In the genomic region with DNA sequence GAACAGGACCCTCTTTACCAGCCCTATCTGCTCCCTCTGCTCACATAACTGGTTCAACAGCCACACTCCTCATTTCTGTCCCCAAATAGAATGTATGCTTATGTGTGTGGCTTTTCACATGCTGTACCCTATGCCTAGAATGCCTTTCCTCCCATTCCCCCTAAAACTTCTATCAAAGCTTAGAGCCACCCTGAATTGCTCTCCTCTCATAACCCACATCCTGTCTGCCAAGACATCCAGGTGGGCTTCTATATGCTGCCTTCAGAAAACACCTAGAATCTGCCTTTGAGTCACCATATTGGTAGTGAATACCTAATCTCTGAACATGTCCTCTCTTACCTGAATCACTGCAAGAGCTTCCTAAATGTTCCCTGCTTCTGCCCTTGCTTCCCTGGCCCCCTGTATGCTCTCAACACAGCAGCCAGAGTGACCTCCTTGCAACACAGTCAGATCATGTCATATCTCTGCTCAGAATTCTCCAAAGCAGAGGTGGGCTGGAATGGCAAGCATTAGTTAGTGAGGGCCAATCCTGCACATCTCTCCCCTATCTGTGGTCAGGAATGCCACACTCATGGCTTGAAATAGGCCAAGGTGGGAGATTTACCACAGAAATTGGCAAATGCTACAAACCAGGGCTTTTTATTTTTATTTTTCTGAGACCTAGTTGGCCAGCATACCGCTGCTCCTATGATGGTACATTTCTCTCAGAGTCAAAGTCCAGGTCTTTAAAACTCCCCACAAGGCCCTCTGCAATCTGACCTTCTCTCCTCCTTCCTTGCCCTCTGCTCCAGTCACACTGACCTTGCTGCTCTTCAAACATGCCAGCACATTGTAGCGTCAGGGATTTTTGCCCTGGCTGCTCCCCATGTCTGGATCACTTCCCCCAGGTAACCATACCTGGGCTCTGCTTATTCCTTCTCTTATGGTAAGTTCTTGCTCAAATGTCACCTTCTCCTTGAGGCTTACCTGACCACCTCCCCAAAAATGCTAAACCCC, we compare ENCODE assay signal across 1 cellular context.
TF ChIP-seq lines count a peak whose summit lies in the region.

No MANE protein-coding gene starts in this region.

TF ChIP-seq in liver, 16 proteins besides CTCF, POLR2A, EP300 and RAD21:
- TF ChIP-seq FOXA2 (IDR thresholded peaks at IDR 0.05) (no peak), RXRA (IDR thresholded peaks at IDR 0.05) (peak; percentile 75 to 82), YY1 (IDR thresholded peaks at IDR 0.05) (no peak), EGR1 (IDR thresholded peaks at IDR 0.05; ENCODE audit: low read depth in 2 of 2) (no peak), NR2F2 (IDR thresholded peaks at IDR 0.05) (no peak), SP1 (IDR thresholded peaks at IDR 0.05) (peak; percentile 70), TAF1 (conservative IDR thresholded peaks at IDR 0.05) (no peak), FOXA1 (IDR thresholded peaks at IDR 0.05) (no peak), JUND (IDR thresholded peaks at IDR 0.05) (no peak), HNF4G (IDR thresholded peaks at IDR 0.05) (peak; percentile 38), HNF4A (conservative IDR thresholded peaks at IDR 0.05) (peak; percentile 78 to 82), ATF3 (IDR thresholded peaks at IDR 0.05) (no peak), MAX (IDR thresholded peaks at IDR 0.05) (no peak), GABPA (IDR thresholded peaks at IDR 0.05 in 1 of 2, conservative IDR thresholded peaks at IDR 0.05 in 1 of 2) (no peak)
- TF ChIP-seq, protein P1, sequence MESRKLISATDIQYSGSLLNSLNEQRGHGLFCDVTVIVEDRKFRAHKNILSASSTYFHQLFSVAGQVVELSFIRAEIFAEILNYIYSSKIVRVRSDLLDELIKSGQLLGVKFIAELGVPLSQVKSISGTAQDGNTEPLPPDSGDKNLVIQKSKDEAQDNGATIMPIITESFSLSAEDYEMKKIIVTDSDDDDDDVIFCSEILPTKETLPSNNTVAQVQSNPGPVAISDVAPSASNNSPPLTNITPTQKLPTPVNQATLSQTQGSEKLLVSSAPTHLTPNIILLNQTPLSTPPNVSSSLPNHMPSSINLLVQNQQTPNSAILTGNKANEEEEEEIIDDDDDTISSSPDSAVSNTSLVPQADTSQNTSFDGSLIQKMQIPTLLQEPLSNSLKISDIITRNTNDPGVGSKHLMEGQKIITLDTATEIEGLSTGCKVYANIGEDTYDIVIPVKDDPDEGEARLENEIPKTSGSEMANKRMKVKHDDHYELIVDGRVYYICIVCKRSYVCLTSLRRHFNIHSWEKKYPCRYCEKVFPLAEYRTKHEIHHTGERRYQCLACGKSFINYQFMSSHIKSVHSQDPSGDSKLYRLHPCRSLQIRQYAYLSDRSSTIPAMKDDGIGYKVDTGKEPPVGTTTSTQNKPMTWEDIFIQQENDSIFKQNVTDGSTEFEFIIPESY (IDR thresholded peaks at IDR 0.05): no peak
- TF ChIP-seq, protein P2, sequence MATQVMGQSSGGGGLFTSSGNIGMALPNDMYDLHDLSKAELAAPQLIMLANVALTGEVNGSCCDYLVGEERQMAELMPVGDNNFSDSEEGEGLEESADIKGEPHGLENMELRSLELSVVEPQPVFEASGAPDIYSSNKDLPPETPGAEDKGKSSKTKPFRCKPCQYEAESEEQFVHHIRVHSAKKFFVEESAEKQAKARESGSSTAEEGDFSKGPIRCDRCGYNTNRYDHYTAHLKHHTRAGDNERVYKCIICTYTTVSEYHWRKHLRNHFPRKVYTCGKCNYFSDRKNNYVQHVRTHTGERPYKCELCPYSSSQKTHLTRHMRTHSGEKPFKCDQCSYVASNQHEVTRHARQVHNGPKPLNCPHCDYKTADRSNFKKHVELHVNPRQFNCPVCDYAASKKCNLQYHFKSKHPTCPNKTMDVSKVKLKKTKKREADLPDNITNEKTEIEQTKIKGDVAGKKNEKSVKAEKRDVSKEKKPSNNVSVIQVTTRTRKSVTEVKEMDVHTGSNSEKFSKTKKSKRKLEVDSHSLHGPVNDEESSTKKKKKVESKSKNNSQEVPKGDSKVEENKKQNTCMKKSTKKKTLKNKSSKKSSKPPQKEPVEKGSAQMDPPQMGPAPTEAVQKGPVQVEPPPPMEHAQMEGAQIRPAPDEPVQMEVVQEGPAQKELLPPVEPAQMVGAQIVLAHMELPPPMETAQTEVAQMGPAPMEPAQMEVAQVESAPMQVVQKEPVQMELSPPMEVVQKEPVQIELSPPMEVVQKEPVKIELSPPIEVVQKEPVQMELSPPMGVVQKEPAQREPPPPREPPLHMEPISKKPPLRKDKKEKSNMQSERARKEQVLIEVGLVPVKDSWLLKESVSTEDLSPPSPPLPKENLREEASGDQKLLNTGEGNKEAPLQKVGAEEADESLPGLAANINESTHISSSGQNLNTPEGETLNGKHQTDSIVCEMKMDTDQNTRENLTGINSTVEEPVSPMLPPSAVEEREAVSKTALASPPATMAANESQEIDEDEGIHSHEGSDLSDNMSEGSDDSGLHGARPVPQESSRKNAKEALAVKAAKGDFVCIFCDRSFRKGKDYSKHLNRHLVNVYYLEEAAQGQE (IDR thresholded peaks at IDR 0.05): no peak
